In genomic region chr12:49417558-49417957, GRCh38 we compare ENCODE assay signal across 33 cellular contexts.
"Had no signal": no experiment of that assay in that cellular context is flagged by ENCODE, and none has a peak within 500 bp of the region (broad histone marks: within the 10 kb centered on the region; RNA-seq: fewer than 3 reads in every experiment).

No MANE protein-coding gene starts in this region.

- H3K27ac ChIP-seq: brain microvascular endothelial cell, coronary artery, dorsolateral prefrontal cortex, WERI-Rb-1 had no signal

- H3K4me3 ChIP-seq: coronary artery, dorsolateral prefrontal cortex had no signal

- H3K9me3 Mint-ChIP-seq: activated B cell treated with CpG ODN at 0.5 μM for 24 hours; activated CD8-positive, alpha-beta T cell treated with anti-CD3 and anti-CD28 coated beads for 36 hours; activated T-cell treated with anti-CD3 and anti-CD28 coated beads, Interleukin-2, amount 50 U/mL, for 4 hours; activated T-helper 17 cell treated with anti-CD3 and anti-CD28 coated beads, Interleukin-2, amount 50 U/mL, for 72 hours; central memory CD8-positive, alpha-beta T cell; dendritic cell treated with granulocyte-macrophage colony-stimulating factor and Interleukin-4, amounts not matched to agents 40 ng/mL and 50 ng/mL, for 4 days; endodermal cell; T-helper 2 cell treated with Interferon-gamma antibody and Interleukin-4, amounts not matched to agents 5 μg/mL and 100 μg/mL, for 36 hours had no signal

- H3K27ac Mint-ChIP-seq: activated B cell treated with CpG ODN at 0.5 μM for 24 hours; activated CD8-positive, alpha-beta T cell treated with anti-CD3 and anti-CD28 coated beads for 36 hours; activated naive CD8-positive, alpha-beta T cell; activated T-helper 17 cell treated with anti-CD3 and anti-CD28 coated beads, Interleukin-2, amount 50 U/mL, for 72 hours; dendritic cell treated with granulocyte-macrophage colony-stimulating factor and Interleukin-4, amounts not matched to agents 40 ng/mL and 50 ng/mL, for 4 days; endodermal cell; T-helper 17 cell; T-helper 2 cell treated with Interferon-gamma antibody and Interleukin-4, amounts not matched to agents 5 μg/mL and 100 μg/mL, for 36 hours had no signal

- FAIRE-seq: astrocyte, bronchial epithelial cell, frontal cortex had no signal

- ATAC-seq: activated CD4-positive, CD25-positive, alpha-beta regulatory T cell treated with anti-CD3 and anti-CD28 coated beads, Interleukin-2, amount 50 U/mL, for 24 hours; activated CD8-positive, alpha-beta T cell treated with anti-CD3 and anti-CD28 coated beads for 36 hours; activated T-cell treated with anti-CD3 and anti-CD28 coated beads, Interleukin-2, amount 50 U/mL, for 4 hours; activated T-helper 17 cell treated with anti-CD3 and anti-CD28 coated beads, Interleukin-2, amount 50 U/mL, for 72 hours; esophagus mucosa; T-helper 17 cell had no signal

- H3K27me3 Mint-ChIP-seq: activated B cell treated with CpG ODN at 0.5 μM for 24 hours; activated CD8-positive, alpha-beta T cell treated with anti-CD3 and anti-CD28 coated beads for 36 hours; activated naive CD8-positive, alpha-beta T cell; activated T-helper 17 cell treated with anti-CD3 and anti-CD28 coated beads, Interleukin-2, amount 50 U/mL, for 72 hours; central memory CD8-positive, alpha-beta T cell; dendritic cell treated with granulocyte-macrophage colony-stimulating factor and Interleukin-4, amounts not matched to agents 40 ng/mL and 50 ng/mL, for 4 days; T-helper 17 cell had no signal

- DNase-seq: activated B cell treated with CpG ODN at 0.5 μM for 24 hours; activated CD4-positive, alpha-beta T cell treated with anti-CD3 and anti-CD28 coated beads for 48 hours; activated CD4-positive, alpha-beta T cell treated with anti-CD3 and anti-CD28 coated beads, Interleukin-2, amount 50 U/mL, for 1 hour; activated CD4-positive, alpha-beta T cell treated with anti-CD3 and anti-CD28 coated beads, Interleukin-2, amount 50 U/mL, for 48 hours; activated CD8-positive, alpha-beta memory T cell treated with anti-CD3 and anti-CD28 coated beads for 24 hours; activated CD8-positive, alpha-beta T cell treated with anti-CD3 and anti-CD28 coated beads for 36 hours; activated effector memory CD4-positive, alpha-beta T cell treated with Interleukin-2 at 50 U/mL for 16 hours; activated gamma-delta T cell treated with Interleukin-2 at 50 U/mL for 16 hours; activated naive CD4-positive, alpha-beta T cell treated with anti-CD3 and anti-CD28 coated beads, Interleukin-2, amount 50 U/mL, for 16 hours; activated naive CD4-positive, alpha-beta T cell treated with Interleukin-2 at 50 U/mL for 16 hours; activated T-cell treated with anti-CD3 and anti-CD28 coated beads, Interleukin-2, amount 50 U/mL, for 4 hours; amniotic stem cell; anterior cingulate cortex; brain microvascular endothelial cell; dorsolateral prefrontal cortex; effector memory CD4-positive, alpha-beta T cell; endodermal cell; foreskin fibroblast; head of caudate nucleus; T-helper 17 cell; T1000; WERI-Rb-1 had no signal

- H3K4me1 Mint-ChIP-seq: activated B cell treated with CpG ODN at 0.5 μM for 24 hours; activated T-helper 17 cell treated with anti-CD3 and anti-CD28 coated beads, Interleukin-2, amount 50 U/mL, for 72 hours; central memory CD8-positive, alpha-beta T cell had no signal

- H3K4me3 Mint-ChIP-seq: activated B cell treated with CpG ODN at 0.5 μM for 24 hours; activated CD8-positive, alpha-beta T cell treated with anti-CD3 and anti-CD28 coated beads for 36 hours; activated naive CD8-positive, alpha-beta T cell; activated T-cell treated with anti-CD3 and anti-CD28 coated beads, Interleukin-2, amount 50 U/mL, for 4 hours; activated T-helper 17 cell treated with anti-CD3 and anti-CD28 coated beads, Interleukin-2, amount 50 U/mL, for 72 hours; central memory CD8-positive, alpha-beta T cell; dendritic cell treated with granulocyte-macrophage colony-stimulating factor and Interleukin-4, amounts not matched to agents 40 ng/mL and 50 ng/mL, for 4 days; endodermal cell; T-helper 17 cell; T-helper 2 cell treated with Interferon-gamma antibody and Interleukin-4, amounts not matched to agents 5 μg/mL and 100 μg/mL, for 36 hours had no signal

- H3K36me3 ChIP-seq: brain microvascular endothelial cell, WERI-Rb-1 had no signal

- H3K36me3 Mint-ChIP-seq: activated naive CD8-positive, alpha-beta T cell had no signal

- H3K27me3 ChIP-seq: brain microvascular endothelial cell, dorsolateral prefrontal cortex had no signal
